ENCODE assay signal across 9 cellular contexts in the genomic region with DNA sequence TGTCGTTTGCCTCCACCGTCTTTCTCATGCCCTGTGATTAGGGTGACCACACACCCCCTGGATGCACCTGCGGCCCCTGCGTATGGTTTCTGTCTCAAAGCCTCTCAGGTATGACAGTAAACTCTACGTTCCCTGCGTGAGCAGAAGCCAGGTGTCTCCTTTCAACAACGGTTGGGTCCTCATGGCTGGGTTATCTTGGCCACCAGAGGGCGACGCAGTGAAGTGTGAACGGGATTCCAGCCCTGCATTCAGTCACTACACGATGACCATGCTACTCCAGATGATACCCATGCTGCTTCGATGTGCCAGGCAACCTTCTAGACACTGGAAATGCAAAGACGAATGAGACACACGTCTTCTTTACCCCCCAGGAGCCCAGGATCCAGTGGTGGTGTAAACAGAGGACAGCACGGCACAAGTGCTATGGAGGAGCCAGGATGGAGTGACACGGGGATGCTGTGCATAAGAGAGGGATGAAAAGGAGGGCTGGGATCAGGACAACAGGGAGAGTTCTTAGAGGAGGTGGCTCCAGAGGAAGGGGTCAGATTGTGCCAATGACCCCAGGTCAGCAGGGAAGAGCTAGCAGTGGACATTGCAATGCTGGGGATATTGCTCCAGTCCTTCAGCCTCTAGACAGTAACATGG.
A peak's percentile ranks its signal among the peaks of the same experiment; 100 is the strongest.
DNase-seq lines count a peak whose midpoint lies in the region; ATAC-seq and TF ChIP-seq lines count a peak whose summit lies in the region.
"Had no signal": no experiment of that assay in that cellular context is flagged by ENCODE, and none has a peak within 500 bp of the region (broad histone marks: within the 10 kb centered on the region; RNA-seq: fewer than 3 reads in every experiment).

No MANE protein-coding gene starts in this region.

- H3K4me3 ChIP-seq in choroid plexus epithelial cell (ENCODE audit: low read depth, low read length) = no peak overlapping the region
- H3K4me3 ChIP-seq: SK-N-MC had no signal

- H3K27ac Mint-ChIP-seq in HFFc6 = no peak overlapping the region
- peak overlapping the region in 1 of 6 donors; percentile 23 for H3K27ac Mint-ChIP-seq in naive B cell

- H3K36me3 Mint-ChIP-seq in HFFc6 (ENCODE audit: low read depth) = no peaks in the 10 kb centered on the region
- H3K36me3 Mint-ChIP-seq in naive B cell = no peaks in the 10 kb centered on the region

- DNase-seq in Daoy (ENCODE audit: low read depth) (peak; percentile 59), HFFc6 (no peak), RPMI7951 (ENCODE audit: low read depth) (peak; percentile 44), choroid plexus epithelial cell (ENCODE audit: low read depth) (peak; percentile 2), naive B cell (peak; percentile 5), germinal center (ENCODE audit: low spot score) (no peak)

- H3K27me3 Mint-ChIP-seq in HFFc6 (ENCODE audit: insufficient read depth) (peaks cover 20% of the 10 kb centered on the region), naive B cell (peaks cover 12 to 40% (median 29%) of the 10 kb centered on the region in 3 donors)

- no peak for ATAC-seq in naive B cell (ENCODE audit: low read depth in 2 of 2)
- no peak for ATAC-seq in HG03520 (IDR thresholded peaks at IDR 0.05; ENCODE audit: unreplicated experiment)
- no peak for ATAC-seq in GM19324 (IDR thresholded peaks at IDR 0.05; ENCODE audit: low FRiP score, unreplicated experiment)

- H3K4me1 Mint-ChIP-seq in HFFc6 (ENCODE audit: low read depth) (peaks cover 33% of the 10 kb centered on the region), naive B cell (no peaks in the 10 kb centered on the region)

- TF ChIP-seq CTCF in HFFc6 (IDR thresholded peaks at IDR 0.05) (peak; percentile 74), choroid plexus epithelial cell (conservative IDR thresholded peaks at IDR 0.05; ENCODE audit: low read depth, low read length) (peak; percentile 42)

- H3K4me3 Mint-ChIP-seq in HFFc6 = no peak overlapping the region; the same call in 1 of the 2 replicates
- no peak overlapping the region for H3K4me3 Mint-ChIP-seq in naive B cell

- H3K9me3 Mint-ChIP-seq in HFFc6 = peaks cover 5% of the 10 kb centered on the region; the same call in 1 of the 2 replicates
- no peaks in the 10 kb centered on the region for H3K9me3 Mint-ChIP-seq in naive B cell

Comparison
In these comparisons a context has a peak if more than half of its experiments do, and no peak if none do; other contexts are left out.
1. DNase-seq: peak in Daoy (single experiment), RPMI7951 (single experiment), choroid plexus epithelial cell (single experiment) and naive B cell (single experiment); none in HFFc6 (single experiment) and germinal center (single experiment).